In genomic region chr2:100197643-100198153, GRCh38 we compare ENCODE assay signal across 8 cellular contexts. TPM values are rescaled to one million over a fixed set of nuclear protein-coding genes. Genes with fewer than 3 reads are reported as not detected.
A peak's percentile ranks its signal among the peaks of the same experiment; 100 is the strongest.
DNase-seq lines count a peak whose midpoint lies in the region; ATAC-seq and TF ChIP-seq lines count a peak whose summit lies in the region.

No MANE protein-coding gene starts in this region.

- H3K27ac Mint-ChIP-seq in activated naive CD4-positive, alpha-beta T cell treated with anti-CD3 and anti-CD28 coated beads, Interleukin-2, amount 50 U/mL, for 72 hours = no peak overlapping the region

- H3K9me3 ChIP-seq in fibroblast of lung (ENCODE audit: control insufficient read depth, insufficient read depth, low read depth, low read length) = no peaks in the 10 kb centered on the region
- no peaks in the 10 kb centered on the region for H3K9me3 ChIP-seq in uterus

- H3K4me1 ChIP-seq in fibroblast of lung (ENCODE audit: control insufficient read depth, extremely low read depth, insufficient read depth, low read length) (no peaks in the 10 kb centered on the region), uterus (peaks cover 11 to 21% of the 10 kb centered on the region in 2 donors)

- intact Hi-C loops in uterus (cut with DNase I; ENCODE audit: low total_unique reads) = no loop called here

- no peak for TF ChIP-seq CTCF in fibroblast of lung (conservative IDR thresholded peaks at IDR 0.05 in 1 of 2, IDR thresholded peaks at IDR 0.05 in 1 of 2; ENCODE audit: low read depth in 1 of 2, low read length in 2 of 2)
- TF ChIP-seq CTCF in uterus (IDR thresholded peaks at IDR 0.05) = no peak

- H3K4me3 ChIP-seq in fibroblast of lung (replicated peaks in 1 of 4; ENCODE audit: control extremely low read depth in 1 of 4, insufficient read depth in 1 of 4, low read depth in 3 of 4, low read length in 4 of 4) (no peak overlapping the region), uterus (peak overlapping the region in 1 of 2 donors; percentile 6)

- H3K9ac ChIP-seq in fibroblast of lung (ENCODE audit: insufficient read depth, low read length) = no peak overlapping the region

- no peaks in the 10 kb centered on the region for H3K9me3 Mint-ChIP-seq in activated naive CD4-positive, alpha-beta T cell treated with anti-CD3 and anti-CD28 coated beads, Interleukin-2, amount 50 U/mL, for 72 hours

- no peaks in the 10 kb centered on the region for H3K36me3 ChIP-seq in fibroblast of lung (ENCODE audit: control insufficient read depth, insufficient read depth, low read length)
- no peaks in the 10 kb centered on the region for H3K36me3 ChIP-seq in uterus

- no peak overlapping the region for H3K27ac ChIP-seq in fibroblast of lung (ENCODE audit: insufficient read depth, low read length)
- H3K27ac ChIP-seq in uterus = peak overlapping the region; percentile 81 to 94

- ATAC-seq in activated naive CD4-positive, alpha-beta T cell treated with anti-CD3 and anti-CD28 coated beads, Interleukin-2, amount 50 U/mL, for 72 hours = no peak
- ATAC-seq in GM19023 (IDR thresholded peaks at IDR 0.05; ENCODE audit: unreplicated experiment) = no peak

- H3K27me3 ChIP-seq in fibroblast of lung (ENCODE audit: control insufficient read depth, insufficient read depth, low read length) = no peaks in the 10 kb centered on the region
- no peaks in the 10 kb centered on the region for H3K27me3 ChIP-seq in uterus

- peak overlapping the region; percentile 29 for H2AFZ ChIP-seq in fibroblast of lung (ENCODE audit: low read length)

- no peak for TF ChIP-seq POLR2A in uterus (IDR thresholded peaks at IDR 0.05)

- H4K20me1 ChIP-seq in fibroblast of lung (ENCODE audit: control insufficient read depth, extremely low read depth, insufficient read depth, low read length) = no peaks in the 10 kb centered on the region

- no peaks in the 10 kb centered on the region for H3K79me2 ChIP-seq in fibroblast of lung (ENCODE audit: control insufficient read depth, insufficient read depth, low read length)

- H3K36me3 Mint-ChIP-seq in activated naive CD4-positive, alpha-beta T cell treated with anti-CD3 and anti-CD28 coated beads, Interleukin-2, amount 50 U/mL, for 72 hours = no peaks in the 10 kb centered on the region

- H3K4me2 ChIP-seq in fibroblast of lung (ENCODE audit: extremely low read depth, insufficient read depth, low read length) = no peak overlapping the region

- DNase-seq in NCI-H2107 treated with DMSO at 0.1 percent for 48 hours (lab: John Stamatoyannopoulos, UW; ENCODE audit: unreplicated experiment) (peak; percentile 41), NCI-H2107 (lab: John Stamatoyannopoulos, UW) (no peak), fibroblast of lung (ENCODE audit: low read depth in 2 of 2) (peak; percentile 40 to 68), myocyte (ENCODE audit: low read depth) (peak; percentile 1), uterus (peak; percentile 76), MV-4-11 (lab: John Stamatoyannopoulos, UW) (no peak)
- DNase-seq in activated naive CD4-positive, alpha-beta T cell treated with anti-CD3 and anti-CD28 coated beads, Interleukin-2, amount 50 U/mL, for 72 hours (ENCODE audit: low spot score in 2 of 2) = no peak

RNA-seq across cellular contexts. Expression of gene AFF3, which starts 55.3 kb away (rescaled TPM):
- total RNA-seq in fibroblast of lung (0.26 and 0.50 TPM in 2 replicates), myocyte (under 0.01 TPM in 1 of 2 replicates, not detected in the other), uterus (10 to 100 TPM in 2 of 4 donors, 1 to 10 TPM in 2; 8.5 to 77.2 (median 27.1) TPM)
- 0.24 and 2.5 TPM in 2 replicates for polyA plus RNA-seq in fibroblast of lung
- 0.23 and 1.3 TPM in 2 replicates for polyA plus RNA-seq in fibroblast of lung (2012)
- 9.2 TPM in 1 of 2 replicates, not detected in the other for polyA minus RNA-seq in fibroblast of lung (ENCODE audit: low replicate concordance)
- polyA plus RNA-seq in myocyte (2012) = 0.48 TPM
- 1 to 10 TPM; 1.5 to 5.2 TPM for total RNA-seq in activated naive CD4-positive, alpha-beta T cell treated with anti-CD3 and anti-CD28 coated beads, Interleukin-2, amount 50 U/mL, for 72 hours

Comparison
In these comparisons a context has a peak if more than half of its experiments do, and no peak if none do; other contexts are left out.
1. DNase-seq: peak in NCI-H2107 treated with DMSO at 0.1 percent for 48 hours (single experiment), fibroblast of lung (2 of 2), myocyte (single experiment) and uterus (2 of 2); none in NCI-H2107 (single experiment), MV-4-11 (single experiment) and activated naive CD4-positive, alpha-beta T cell treated with anti-CD3 and anti-CD28 coated beads, Interleukin-2, amount 50 U/mL, for 72 hours (0 of 2).